In the genomic region with DNA sequence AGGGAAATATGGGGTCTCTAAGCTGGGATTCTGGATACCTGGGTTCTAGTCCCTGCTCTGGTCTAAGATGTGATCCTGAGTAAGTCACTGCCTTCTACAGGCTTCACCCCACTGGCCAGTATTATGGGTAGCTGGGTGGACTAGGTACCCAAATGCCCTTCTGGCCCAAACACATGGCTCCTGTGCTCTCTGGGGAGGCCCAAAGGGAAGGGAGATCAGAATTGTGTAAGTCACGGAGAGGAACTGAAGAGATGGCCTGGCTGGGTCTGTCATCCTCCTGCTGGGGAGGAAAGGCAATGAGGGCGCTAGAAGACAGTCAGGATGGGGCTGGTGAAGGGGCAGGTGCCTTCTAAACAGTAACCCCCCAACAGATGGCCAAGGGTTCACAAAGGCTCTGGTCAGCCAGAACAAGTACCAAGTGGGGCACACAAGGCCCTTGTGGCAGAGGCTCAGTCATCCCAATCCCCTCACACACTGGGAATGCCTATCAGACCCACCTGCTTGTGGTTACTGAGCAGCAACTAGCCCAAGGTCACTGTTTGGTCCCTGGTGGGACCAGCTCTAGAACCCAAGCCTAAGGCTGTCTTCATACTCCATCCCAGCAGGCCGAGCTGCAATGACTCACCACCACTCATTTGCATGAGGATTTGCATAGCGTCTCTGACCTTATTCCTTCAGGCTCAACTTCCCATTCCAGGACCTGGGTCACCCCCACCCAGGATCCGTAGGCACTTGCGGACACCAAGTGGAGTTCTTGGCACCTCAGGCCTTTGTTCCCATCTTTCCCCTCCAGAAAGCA, we compare ENCODE assay signal across 9 cellular contexts. TPM values are rescaled to one million over a fixed set of nuclear protein-coding genes. Genes with fewer than 3 reads are reported as not detected.
DNase-seq lines count a peak whose midpoint lies in the region; ATAC-seq, FAIRE-seq and TF ChIP-seq lines count a peak whose summit lies in the region.
"Had no signal": no experiment of that assay in that cellular context is flagged by ENCODE, and none has a peak within 500 bp of the region (broad histone marks: within the 10 kb centered on the region; RNA-seq: fewer than 3 reads in every experiment).

No MANE protein-coding gene starts in this region.

- peaks cover 77% of the 10 kb centered on the region for H3K36me3 Mint-ChIP-seq in effector memory CD8-positive, alpha-beta T cell (ENCODE audit: insufficient read depth)
- peaks cover 26% of the 10 kb centered on the region for H3K36me3 Mint-ChIP-seq in activated T-helper 2 cell treated with anti-CD3 and anti-CD28 coated beads, Interferon-gamma antibody, Interleukin-2, Interleukin-4, amounts not matched to agents 10 μg/mL and 5 μg/mL and 100 μg/mL, durations not matched to agents 14 hours and 24 hours and 36 hours (ENCODE audit: low read depth)

- no peaks in the 10 kb centered on the region for H3K9me3 Mint-ChIP-seq in effector memory CD8-positive, alpha-beta T cell
- no peaks in the 10 kb centered on the region for H3K9me3 Mint-ChIP-seq in activated T-helper 2 cell treated with anti-CD3 and anti-CD28 coated beads, Interferon-gamma antibody, Interleukin-2, Interleukin-4, amounts not matched to agents 10 μg/mL and 5 μg/mL and 100 μg/mL, durations not matched to agents 14 hours and 24 hours and 36 hours

- H3K27ac Mint-ChIP-seq in effector memory CD8-positive, alpha-beta T cell: peak overlapping the region; percentile 94 to 95
- no peak overlapping the region for H3K27ac Mint-ChIP-seq in activated T-helper 2 cell treated with anti-CD3 and anti-CD28 coated beads, Interferon-gamma antibody, Interleukin-2, Interleukin-4, amounts not matched to agents 10 μg/mL and 5 μg/mL and 100 μg/mL, durations not matched to agents 14 hours and 24 hours and 36 hours

- H3K4me3 ChIP-seq in rectal smooth muscle tissue (ENCODE audit: low read length): peak overlapping the region; percentile 52

- H3K27me3 ChIP-seq in rectal smooth muscle tissue (ENCODE audit: control insufficient read depth, insufficient read depth, low read length): no peaks in the 10 kb centered on the region

- peak overlapping the region; percentile 74 for H3K27ac ChIP-seq in rectal smooth muscle tissue (ENCODE audit: low read depth, low read length)
- H3K27ac ChIP-seq: epithelial cell of prostate had no signal

- H3K27me3 Mint-ChIP-seq in effector memory CD8-positive, alpha-beta T cell: no peaks in the 10 kb centered on the region
- no peaks in the 10 kb centered on the region for H3K27me3 Mint-ChIP-seq in activated T-helper 2 cell treated with anti-CD3 and anti-CD28 coated beads, Interferon-gamma antibody, Interleukin-2, Interleukin-4, amounts not matched to agents 10 μg/mL and 5 μg/mL and 100 μg/mL, durations not matched to agents 14 hours and 24 hours and 36 hours (ENCODE audit: low read depth)

- intact Hi-C loops in activated T-helper 2 cell treated with anti-CD3 and anti-CD28 coated beads, Interferon-gamma antibody, Interleukin-2, Interleukin-4, amounts not matched to agents 10 μg/mL and 5 μg/mL and 100 μg/mL, durations not matched to agents 14 hours and 24 hours and 36 hours (cut with micrococcal nuclease): no loop called here

- peaks cover 75% of the 10 kb centered on the region for H3K4me1 ChIP-seq in rectal smooth muscle tissue (ENCODE audit: control insufficient read depth, insufficient read depth, low read length)

- H3K4me1 Mint-ChIP-seq in effector memory CD8-positive, alpha-beta T cell (ENCODE audit: low read depth in 2 of 2): peaks cover 91 to 97% of the 10 kb centered on the region in 2 donors
- H3K4me1 Mint-ChIP-seq in activated T-helper 2 cell treated with anti-CD3 and anti-CD28 coated beads, Interferon-gamma antibody, Interleukin-2, Interleukin-4, amounts not matched to agents 10 μg/mL and 5 μg/mL and 100 μg/mL, durations not matched to agents 14 hours and 24 hours and 36 hours (ENCODE audit: low read depth): peaks cover 77% of the 10 kb centered on the region

- peak; percentile 81 for FAIRE-seq in GM12891 (lab: Jason Lieb, UNC)

- H3K36me3 ChIP-seq in rectal smooth muscle tissue (ENCODE audit: control insufficient read depth, insufficient read depth, low read length): peaks cover 5% of the 10 kb centered on the region

- TF ChIP-seq POLR2A in GM12891 (IDR thresholded peaks at IDR 0.05; ENCODE audit: low read depth, low read length): no peak

- no peak for ATAC-seq in effector memory CD8-positive, alpha-beta T cell (replicated peaks)
- ATAC-seq in HG03095 (IDR thresholded peaks at IDR 0.05; ENCODE audit: unreplicated experiment): no peak

- H3K9ac ChIP-seq in rectal smooth muscle tissue (ENCODE audit: low read length): no peak overlapping the region

- peak overlapping the region; percentile 77 to 82 for H3K4me3 Mint-ChIP-seq in effector memory CD8-positive, alpha-beta T cell
- no peak overlapping the region for H3K4me3 Mint-ChIP-seq in activated T-helper 2 cell treated with anti-CD3 and anti-CD28 coated beads, Interferon-gamma antibody, Interleukin-2, Interleukin-4, amounts not matched to agents 10 μg/mL and 5 μg/mL and 100 μg/mL, durations not matched to agents 14 hours and 24 hours and 36 hours (ENCODE audit: low read depth)

- DNase-seq in GM12891 (ENCODE audit: insufficient read length, low spot score): no peak
- peak; percentile 97 to 98 for DNase-seq in NCI-H526 (lab: John Stamatoyannopoulos, UW)
- no peak for DNase-seq in effector memory CD8-positive, alpha-beta T cell
- DNase-seq in cortex of kidney (lab: John Stamatoyannopoulos, UW): no peak
- DNase-seq in HK-2 (ENCODE audit: unreplicated experiment): no peak
- DNase-seq in activated T-helper 2 cell treated with anti-CD3 and anti-CD28 coated beads, Interferon-gamma antibody, Interleukin-2, Interleukin-4, amounts not matched to agents 10 μg/mL and 5 μg/mL and 100 μg/mL, durations not matched to agents 14 hours and 24 hours and 36 hours (ENCODE audit: low spot score): no peak

TF ChIP-seq in GM12891, 5 proteins besides CTCF, POLR2A, EP300 and RAD21:
- TF ChIP-seq POLR2AphosphoS5 (IDR thresholded peaks at IDR 0.05; ENCODE audit: low read depth, low read length): 0 out of 2 replicates have a peak, but pooled peaks have one; percentile 43
- peak; percentile 41 for TF ChIP-seq SPI1 (IDR thresholded peaks at IDR 0.05; ENCODE audit: low read depth, low read length)
- TF ChIP-seq TAF1 (IDR thresholded peaks at IDR 0.05; ENCODE audit: low read depth, low read length): no peak
- no peak for TF ChIP-seq PAX5 (IDR thresholded peaks at IDR 0.05; ENCODE audit: insufficient read depth, low read length, severe bottlenecking)
- peak; percentile 100 for TF ChIP-seq POU2F2 (IDR thresholded peaks at IDR 0.05; ENCODE audit: low read depth, low read length)

RNA-seq across cellular contexts. Expression of a gene that starts 9.2 kb away (rescaled TPM):
- 23.8 TPM for polyA plus RNA-seq in GM12891 (2012; ENCODE audit: low read depth, missing spikeins)
- 37.9 and 42.1 TPM in 2 replicates for total RNA-seq in activated T-helper 2 cell treated with anti-CD3 and anti-CD28 coated beads, Interferon-gamma antibody, Interleukin-2, Interleukin-4, amounts not matched to agents 10 μg/mL and 5 μg/mL and 100 μg/mL, durations not matched to agents 14 hours and 24 hours and 36 hours

Comparison
In these comparisons a context has a peak if more than half of its experiments do, and no peak if none do; other contexts are left out.
1. DNase-seq: peak in NCI-H526 (2 of 2); none in GM12891 (single experiment), effector memory CD8-positive, alpha-beta T cell (0 of 3), cortex of kidney (single experiment), HK-2 (single experiment) and activated T-helper 2 cell treated with anti-CD3 and anti-CD28 coated beads, Interferon-gamma antibody, Interleukin-2, Interleukin-4, amounts not matched to agents 10 μg/mL and 5 μg/mL and 100 μg/mL, durations not matched to agents 14 hours and 24 hours and 36 hours (single experiment).